In genomic region chr7:66609176-66609575, GRCh38 we compare ENCODE assay signal across 16 cellular contexts.
"Had no signal": no experiment of that assay in that cellular context is flagged by ENCODE, and none has a peak within 500 bp of the region (broad histone marks: within the 10 kb centered on the region; RNA-seq: fewer than 3 reads in every experiment).

No MANE protein-coding gene starts in this region.

- H3K27ac ChIP-seq: esophagus muscularis mucosa, tibial nerve had no signal

- H3K4me3 ChIP-seq: esophagus muscularis mucosa, tibial nerve had no signal

- ATAC-seq: activated CD4-positive, alpha-beta T cell treated with anti-CD3 and anti-CD28 coated beads for 36 hours; activated naive CD4-positive, alpha-beta T cell treated with anti-CD3 and anti-CD28 coated beads, Interleukin-2, amount 50 U/mL, for 72 hours had no signal

- H3K36me3 ChIP-seq: esophagus muscularis mucosa, tibial nerve had no signal

- DNase-seq: activated CD4-positive, alpha-beta memory T cell treated with anti-CD3 and anti-CD28 coated beads for 36 hours; activated CD4-positive, alpha-beta T cell treated with anti-CD3 and anti-CD28 coated beads for 36 hours; activated gamma-delta T cell treated with Interleukin-2 at 50 U/mL for 16 hours; activated T-cell treated with anti-CD3 and anti-CD28 coated beads for 4 hours; amniotic stem cell; effector CD8-positive, alpha-beta T cell; immature natural killer cell; midbrain; retina; stimulated activated CD4-positive, alpha-beta T cell treated with anti-CD3 and anti-CD28 coated beads, Interleukin-12 subunit alpha, Interleukin-12 subunit beta, amount 100 ng/mL, for 4 hours; stimulated activated CD4-positive, alpha-beta T cell treated with anti-CD3 and anti-CD28 coated beads, Interleukin-1b, Interleukin-23, amount 100 ng/mL, for 48 hours; stimulated activated CD8-positive, alpha-beta memory T cell treated with anti-CD3 and anti-CD28 coated beads, Interleukin-4, amount 100 ng/mL, for 48 hours; stimulated activated naive CD4-positive, alpha-beta T cell treated with Interleukin-2 at 50 U/mL for 16 hours had no signal

- H3K9me3 ChIP-seq: esophagus muscularis mucosa, tibial nerve had no signal

- H3K27me3 ChIP-seq: esophagus muscularis mucosa, tibial nerve had no signal

- H3K4me1 ChIP-seq: esophagus muscularis mucosa, tibial nerve had no signal
